1 cellular context compared by ENCODE assay signal in the genomic region with DNA sequence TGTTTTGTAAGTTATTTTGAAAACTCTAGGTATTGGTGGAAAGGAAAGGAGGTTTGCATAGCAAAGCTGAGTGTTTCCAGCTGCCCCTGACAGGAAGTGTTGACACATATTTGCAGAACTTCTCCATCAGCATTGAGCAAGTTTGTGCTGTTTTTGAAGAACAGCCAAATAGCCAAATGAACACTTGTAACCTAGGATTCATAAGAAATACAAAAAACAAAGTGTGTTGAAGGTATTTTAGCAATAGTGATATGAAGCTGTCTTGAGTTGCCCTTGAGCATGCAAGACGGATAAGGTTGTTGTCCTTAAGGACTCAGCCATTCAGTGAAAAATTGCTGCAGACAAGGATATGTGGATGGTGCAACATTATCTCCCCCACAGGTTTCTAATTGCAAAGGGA.
TF ChIP-seq lines count a peak whose summit lies in the region.

No MANE protein-coding gene starts in this region.

TF ChIP-seq in liver, 16 proteins besides CTCF, POLR2A, EP300 and RAD21 (continued from another document):
- TF ChIP-seq JUND (IDR thresholded peaks at IDR 0.05) = peak; percentile 12 to 21
- TF ChIP-seq, protein P1, sequence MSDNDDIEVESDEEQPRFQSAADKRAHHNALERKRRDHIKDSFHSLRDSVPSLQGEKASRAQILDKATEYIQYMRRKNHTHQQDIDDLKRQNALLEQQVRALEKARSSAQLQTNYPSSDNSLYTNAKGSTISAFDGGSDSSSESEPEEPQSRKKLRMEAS (IDR thresholded peaks at IDR 0.05) = peak; percentile 34
